In genomic region chr5:122770479-122770878, GRCh38 we compare ENCODE assay signal across 18 cellular contexts.
"Had no signal": no experiment of that assay in that cellular context is flagged by ENCODE, and none has a peak within 500 bp of the region (broad histone marks: within the 10 kb centered on the region; RNA-seq: fewer than 3 reads in every experiment).

No MANE protein-coding gene starts in this region.

- DNase-seq: activated CD4-positive, alpha-beta memory T cell treated with anti-CD3 and anti-CD28 coated beads for 36 hours; activated gamma-delta T cell; activated naive CD8-positive, alpha-beta T cell treated with anti-CD3 and anti-CD28 coated beads for 36 hours; activated T-cell treated with anti-CD3 and anti-CD28 coated beads, Interleukin-2, amount 50 U/mL, for 48 hours; anterior cingulate cortex; effector CD8-positive, alpha-beta T cell; glutamatergic neuron; immature natural killer cell; left cardiac atrium; naive B cell; retina; stimulated activated CD4-positive, alpha-beta T cell treated with anti-CD3 and anti-CD28 coated beads, Interleukin-15, amount 100 ng/mL, for 24 hours; stimulated activated CD4-positive, alpha-beta T cell treated with anti-CD3 and anti-CD28 coated beads, Interleukin-4, amount 100 ng/mL, for 24 hours; stomach; uterus had no signal

- H3K36me3 ChIP-seq: cardiac muscle cell, stomach, uterus had no signal

- H3K36me3 Mint-ChIP-seq: activated CD4-positive, alpha-beta memory T cell treated with anti-CD3 and anti-CD28 coated beads for 36 hours; activated naive CD8-positive, alpha-beta T cell treated with anti-CD3 and anti-CD28 coated beads for 36 hours; immature natural killer cell had no signal

- H3K27ac Mint-ChIP-seq: activated CD4-positive, alpha-beta memory T cell treated with anti-CD3 and anti-CD28 coated beads for 36 hours; activated naive CD8-positive, alpha-beta T cell treated with anti-CD3 and anti-CD28 coated beads for 36 hours; immature natural killer cell had no signal

- H3K4me3 ChIP-seq: cardiac muscle cell, lung, stomach, uterus had no signal

- H3K9me3 Mint-ChIP-seq: activated CD4-positive, alpha-beta memory T cell treated with anti-CD3 and anti-CD28 coated beads for 36 hours; activated naive CD8-positive, alpha-beta T cell treated with anti-CD3 and anti-CD28 coated beads for 36 hours; immature natural killer cell had no signal

- H3K27me3 ChIP-seq: cardiac muscle cell, stomach, uterus had no signal

- H3K4me3 Mint-ChIP-seq: activated CD4-positive, alpha-beta memory T cell treated with anti-CD3 and anti-CD28 coated beads for 36 hours; activated naive CD8-positive, alpha-beta T cell treated with anti-CD3 and anti-CD28 coated beads for 36 hours; immature natural killer cell; naive B cell had no signal

- H3K27ac ChIP-seq: cardiac muscle cell, stomach, uterus, VCaP had no signal
